1 cellular context compared by ENCODE assay signal in the genomic region with DNA sequence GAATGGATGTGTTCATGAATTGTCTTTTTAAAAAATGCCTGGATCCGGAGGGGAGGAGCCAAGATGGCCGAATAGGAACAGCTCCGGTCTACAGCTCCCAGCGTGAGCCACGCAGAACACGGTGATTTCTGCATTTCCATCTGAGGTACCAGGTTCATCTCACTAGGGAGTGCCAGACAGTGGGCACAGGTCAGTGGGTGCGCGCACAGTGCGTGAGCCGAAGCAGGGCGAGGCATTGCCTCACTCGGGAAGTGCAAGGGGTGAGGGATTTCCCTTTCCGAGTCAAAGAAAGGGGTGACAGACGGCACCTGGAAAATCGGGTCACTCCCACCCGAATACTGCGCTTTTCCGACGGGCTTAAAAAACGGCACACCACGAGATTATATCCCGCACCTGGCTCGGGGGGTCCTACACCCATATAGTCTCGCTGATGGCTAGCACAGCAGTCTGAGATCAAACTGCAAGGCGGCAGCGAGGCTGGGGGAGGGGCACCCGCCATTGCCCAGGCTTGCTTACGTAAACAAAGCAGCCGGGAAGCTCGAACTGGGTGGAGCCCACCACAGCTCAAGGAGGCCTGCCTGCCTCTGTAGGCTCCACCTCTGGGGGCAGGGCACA. TPM values are rescaled to one million over a fixed set of nuclear protein-coding genes. Genes with fewer than 3 reads are reported as not detected.
"Had no signal": no experiment of that assay in that cellular context is flagged by ENCODE, and none has a peak within 500 bp of the region (broad histone marks: within the 10 kb centered on the region; RNA-seq: fewer than 3 reads in every experiment).

No MANE protein-coding gene starts in this region.

RNA-seq across cellular contexts. Expression of a gene that starts 50.6 kb away (rescaled TPM):
- total RNA-seq: Peyer's patch had no signal
